22 cellular contexts compared by ENCODE assay signal in the genomic region with DNA sequence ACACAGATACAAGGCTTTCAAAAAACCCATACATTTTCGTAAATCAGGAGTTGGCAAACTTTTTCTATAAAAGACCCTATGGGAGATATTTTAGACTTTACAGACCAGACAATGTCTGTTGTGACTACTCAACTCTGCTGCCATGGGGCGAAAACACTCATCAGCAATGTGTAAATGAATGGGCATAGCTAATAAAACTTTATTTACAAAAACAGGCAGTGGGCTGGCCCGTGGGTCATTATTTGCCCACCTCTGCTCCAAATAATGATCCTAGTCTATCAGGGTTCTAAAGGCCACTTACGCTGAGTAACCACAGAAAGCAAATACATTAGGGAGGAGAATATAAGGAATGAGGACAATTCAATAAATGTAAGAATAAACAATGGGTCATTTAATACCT. TPM values are rescaled to one million over a fixed set of nuclear protein-coding genes. Genes with fewer than 3 reads are reported as not detected.
DNase-seq lines count a peak whose midpoint lies in the region; ATAC-seq, FAIRE-seq and TF ChIP-seq lines count a peak whose summit lies in the region.
"Had no signal": no experiment of that assay in that cellular context is flagged by ENCODE, and none has a peak within 500 bp of the region (broad histone marks: within the 10 kb centered on the region; RNA-seq: fewer than 3 reads in every experiment).

No MANE protein-coding gene starts in this region.

- H3K4me1 Mint-ChIP-seq in osteocyte (ENCODE audit: unreplicated experiment) = peaks cover 19% of the 10 kb centered on the region
- H3K4me1 Mint-ChIP-seq in CD8-positive, alpha-beta T cell (ENCODE audit: low read depth) = no peaks in the 10 kb centered on the region
- H3K4me1 Mint-ChIP-seq: B cell had no signal

- in situ Hi-C loops in GM12878 (cut with MboI) = no loop called here

- no peak for FAIRE-seq in GM12878 (lab: Jason Lieb, UNC)

- no peaks in the 10 kb centered on the region for H3K9me3 ChIP-seq in GM12878 (replicated peaks; ENCODE audit: control insufficient read depth, insufficient read depth, low read length)
- H3K9me3 ChIP-seq in CD8-positive, alpha-beta T cell (ENCODE audit: low read length) = no peaks in the 10 kb centered on the region
- H3K9me3 ChIP-seq: A549; BLaER1 treated with 17β-estradiol and CSF1 and Interleukin-3, amounts not matched to agents 10 nM and 100 nM had no signal

- TF ChIP-seq EP300 in GM12878 (IDR thresholded peaks at IDR 0.05; ENCODE audit: borderline replicate concordance in 1 of 2, control insufficient read depth in 1 of 2, low read depth in 2 of 2, low read length in 2 of 2) = no peak

- no peak overlapping the region for H3K4me2 ChIP-seq in GM12878 (ENCODE audit: control insufficient read depth, insufficient read depth)
- H3K4me2 ChIP-seq: A549; BLaER1 treated with 17β-estradiol and CSF1 and Interleukin-3, amounts not matched to agents 10 nM and 100 nM had no signal

- RAD21 ChIA-PET in GM12878 (lab: Charles Lee; ENCODE audit: unreplicated experiment) = interaction anchor here (1.1 to 1.5 kb wide), 3 partner anchors 56 to 72 kb away, joined by 3 to 4 read pairs (median 3); no protein-coding TSS in a partner anchor

- BruUV-seq in GM12878 (replicated peaks; lab: Mats Ljungman, UMichigan) = no TSS peak

- H3K4me1 ChIP-seq in GM12878 (ENCODE audit: control insufficient read depth, insufficient read depth, low read length) = peaks cover 6% of the 10 kb centered on the region; the same call in 1 of the 2 replicates
- H3K4me1 ChIP-seq in CD8-positive, alpha-beta T cell (ENCODE audit: insufficient read depth, low read length) = no peaks in the 10 kb centered on the region
- H3K4me1 ChIP-seq: BLaER1 treated with 17β-estradiol and CSF1 and Interleukin-3, amounts not matched to agents 10 nM and 100 nM had no signal

- SMC1A ChIA-PET in GM12878 (lab: Charles Lee; ENCODE audit: uncharacterized antibody, unreplicated experiment) = interaction anchor here (0.7 to 5.7 kb wide), 4 partner anchors 31 to 80 kb away, joined by 3 to 44 read pairs (median 3); no protein-coding TSS in a partner anchor

- ATAC-seq in GM12878 (no peak), GM18520 (IDR thresholded peaks at IDR 0.05; ENCODE audit: unreplicated experiment) (no peak)
- no peak for ATAC-seq in CD8-positive, alpha-beta T cell

- TF ChIP-seq CTCF in GM12878 (IDR thresholded peaks at IDR 0.05 in 2 of 3, conservative IDR thresholded peaks at IDR 0.05 in 1 of 3; ENCODE audit: control insufficient read depth in 2 of 3, extremely low read depth in 1 of 3, insufficient read depth in 1 of 3, low read depth in 3 of 3, low read length in 3 of 3) (no peak), osteocyte (IDR thresholded peaks at IDR 0.05) (no peak)
- TF ChIP-seq CTCF in CD8-positive, alpha-beta T cell (IDR thresholded peaks at IDR 0.05) = no peak

- H3K36me3 Mint-ChIP-seq in osteocyte (ENCODE audit: unreplicated experiment) = no peaks in the 10 kb centered on the region
- no peaks in the 10 kb centered on the region for H3K36me3 Mint-ChIP-seq in CD8-positive, alpha-beta T cell
- H3K36me3 Mint-ChIP-seq: CD8-positive, alpha-beta memory T cell had no signal

- POLR2A ChIA-PET in GM12878 (lab: Charles Lee) = no interaction called here
- POLR2A ChIA-PET in CD8-positive, alpha-beta T cell (lab: Charles Lee) = no interaction called here

- H3K27ac Mint-ChIP-seq in osteocyte (ENCODE audit: unreplicated experiment) = no peak overlapping the region
- no peak overlapping the region for H3K27ac Mint-ChIP-seq in CD8-positive, alpha-beta T cell
- H3K27ac Mint-ChIP-seq: B cell; CD4-positive, alpha-beta T cell had no signal

- no peak overlapping the region for H3K27ac ChIP-seq in GM12878 (ENCODE audit: control insufficient read depth, insufficient read depth)
- H3K27ac ChIP-seq in CD8-positive, alpha-beta T cell (ENCODE audit: low read depth, low read length) = no peak overlapping the region
- H3K27ac ChIP-seq: 22Rv1; BLaER1 treated with 17β-estradiol and CSF1 and Interleukin-3, amounts not matched to agents 10 nM and 100 nM; C4-2B had no signal

- H3K9me3 Mint-ChIP-seq in osteocyte (ENCODE audit: unreplicated experiment) = no peaks in the 10 kb centered on the region
- no peaks in the 10 kb centered on the region for H3K9me3 Mint-ChIP-seq in CD8-positive, alpha-beta T cell
- H3K9me3 Mint-ChIP-seq: CD4-positive, alpha-beta T cell; CD8-positive, alpha-beta memory T cell had no signal

- no peaks in the 10 kb centered on the region for H3K36me3 ChIP-seq in GM12878 (ENCODE audit: control insufficient read depth in 2 of 2, insufficient read depth in 2 of 2, low read length in 1 of 2)
- no peaks in the 10 kb centered on the region for H3K36me3 ChIP-seq in CD8-positive, alpha-beta T cell (ENCODE audit: insufficient read depth, low read length)
- H3K36me3 ChIP-seq: BLaER1 treated with 17β-estradiol and CSF1 and Interleukin-3, amounts not matched to agents 10 nM and 100 nM had no signal

- no peak overlapping the region for H3K4me3 Mint-ChIP-seq in osteocyte (ENCODE audit: unreplicated experiment)
- no peak overlapping the region for H3K4me3 Mint-ChIP-seq in CD8-positive, alpha-beta T cell
- H3K4me3 Mint-ChIP-seq: B cell; CD4-positive, alpha-beta T cell; CD8-positive, alpha-beta memory T cell had no signal

- intact Hi-C loops in GM12878 (cut with micrococcal nuclease; ENCODE audit: unreplicated experiment) = no loop called here
- intact Hi-C loops in CD8-positive, alpha-beta T cell (cut with DNase I, micrococcal nuclease) = no loop called here

- H2AFZ ChIP-seq in GM12878 (ENCODE audit: control insufficient read depth, low read depth, low read length) = no peak overlapping the region

- no peaks in the 10 kb centered on the region for H4K20me1 ChIP-seq in GM12878 (ENCODE audit: control insufficient read depth, insufficient read depth)
- H4K20me1 ChIP-seq: BLaER1 treated with 17β-estradiol and CSF1 and Interleukin-3, amounts not matched to agents 10 nM and 100 nM had no signal

- TF ChIP-seq RAD21 in GM12878 (IDR thresholded peaks at IDR 0.05; ENCODE audit: insufficient read depth, low read depth, low read length) = no peak

- TF ChIP-seq POLR2A in GM12878 (IDR thresholded peaks at IDR 0.05; ENCODE audit: low read depth, low read length) = no peak

- CTCF ChIA-PET in GM12878 (lab: Yijun Ruan, JAX) = interaction anchor here (1.6 to 2.7 kb wide), 2 partner anchors 63 to 292 kb away, joined by 3 to 7 read pairs; no protein-coding TSS in a partner anchor
- CTCF ChIA-PET in CD8-positive, alpha-beta T cell (lab: Charles Lee) = no interaction called here

- H3K4me3 ChIP-seq in GM12878 = no peak overlapping the region
- no peak overlapping the region for H3K4me3 ChIP-seq in CD8-positive, alpha-beta T cell (ENCODE audit: low read depth, low read length)
- H3K4me3 ChIP-seq: A549; BLaER1 treated with 17β-estradiol and CSF1 and Interleukin-3, amounts not matched to agents 10 nM and 100 nM had no signal

- H3K9ac ChIP-seq in GM12878 (ENCODE audit: control insufficient read depth, insufficient read depth, low read length) = no peak overlapping the region
- H3K9ac ChIP-seq: BLaER1 treated with 17β-estradiol and CSF1 and Interleukin-3, amounts not matched to agents 10 nM and 100 nM had no signal

- WGBS in GM12878 (ENCODE audit: insufficient coverage, insufficient replicate concordance, low lambda C conversion rate, missing lambda C conversion rate) = 54% methylated on average over 4 of the region's 4 CpGs

- peak; percentile 6 for DNase-seq in DMS53 (lab: John Stamatoyannopoulos, UW)
- no peak for DNase-seq in DMS53 treated with DMSO at 0.1 percent for 48 hours (lab: John Stamatoyannopoulos, UW; ENCODE audit: unreplicated experiment)
- DNase-seq in NCI-H748 (lab: John Stamatoyannopoulos, UW; ENCODE audit: unreplicated experiment) = peak; percentile 69
- peak; percentile 12 for DNase-seq in NCI-H774 (lab: John Stamatoyannopoulos, UW)
- no peak for DNase-seq in GM12878 (ENCODE audit: low read depth, low spot score)
- no peak for DNase-seq in osteocyte (ENCODE audit: extremely low spot score, unreplicated experiment)
- DNase-seq in CD8-positive, alpha-beta T cell = no peak
- DNase-seq: AML-193; CD4-positive, alpha-beta T cell; CD8-positive, alpha-beta memory T cell; COR-L47; DMS 273 treated with DMSO at 0.1 percent for 48 hours; DMS79; DND-41; EL; GDM1 had no signal

- H3K27me3 Mint-ChIP-seq in osteocyte (ENCODE audit: unreplicated experiment) = no peaks in the 10 kb centered on the region
- H3K27me3 Mint-ChIP-seq in CD8-positive, alpha-beta T cell (ENCODE audit: low read depth) = no peaks in the 10 kb centered on the region
- H3K27me3 Mint-ChIP-seq: B cell; CD4-positive, alpha-beta T cell had no signal

- H3K79me2 ChIP-seq in GM12878 (ENCODE audit: control insufficient read depth, insufficient read depth, low read length) = no peaks in the 10 kb centered on the region

- no peaks in the 10 kb centered on the region for H3K27me3 ChIP-seq in GM12878 (replicated peaks in 1 of 2; ENCODE audit: control insufficient read depth in 2 of 2, insufficient read depth in 2 of 2, low read length in 1 of 2)
- no peaks in the 10 kb centered on the region for H3K27me3 ChIP-seq in CD8-positive, alpha-beta T cell (ENCODE audit: insufficient read depth, low read length)

RNA-seq across cellular contexts. Expression of a gene that starts 43.9 kb away (rescaled TPM):
- 94.3 and 107 TPM in 2 replicates for total RNA-seq in GM12878 (2013; cell fraction: nucleolus; rRNA removed)
- 53.5 and 60.1 TPM in 2 replicates for total RNA-seq in GM12878 (2014; rRNA removed)
- 66.6 and 71.9 TPM in 2 replicates for total RNA-seq in GM12878 (2014; rRNA removed; fragmentation: Illumina TruSeq; extraction: Trizol)
- 59.1 TPM in 2 replicates for total RNA-seq in GM12878 (2021)
- 9.7 TPM for polyA plus RNA-seq in GM12878 (2011; ENCODE audit: low read depth)
- 50.4 and 80.9 TPM in 2 replicates for polyA plus RNA-seq in GM12878 (2011; rRNA removed)
- 21.7 and 25.6 TPM in 2 replicates for polyA plus RNA-seq in GM12878 (2011; cell fraction: cytosol; rRNA removed)
- 25.4 and 39.7 TPM in 2 replicates for polyA plus RNA-seq in GM12878 (2011; cell fraction: nucleus; rRNA removed)
- polyA plus RNA-seq in GM12878 (2012) = 16.0 and 24.3 TPM in 2 replicates
- 57.5 and 78.8 TPM in 2 replicates for polyA plus RNA-seq in GM12878 (2014; fragmentation: Illumina TruSeq; extraction: Trizol)
- polyA plus RNA-seq in GM12878 (2014; fragmentation: Nextera tagmentation; extraction: Ambion mirVana) = 10 to 100 TPM; 20.7 to 23.6 TPM
- 36.2 and 38.8 TPM in 2 replicates for polyA plus RNA-seq in GM12878 (2014; rRNA removed)
- 10 to 100 TPM; 35.7 to 40.4 TPM for polyA plus RNA-seq in GM12878 (2016; fragmentation: Nextera tagmentation; extraction: Ambion mirVana)
- polyA minus RNA-seq in GM12878 (2011; rRNA and poly(A)+ RNA removed) = 86.8 and 92.8 TPM in 2 replicates
- 33.5 and 50.7 TPM in 2 replicates for polyA minus RNA-seq in GM12878 (2011; cell fraction: cytosol; rRNA and poly(A)+ RNA removed)
- 20.4 and 42.1 TPM in 2 replicates for polyA minus RNA-seq in GM12878 (2011; cell fraction: nucleus; rRNA and poly(A)+ RNA removed)
- total RNA-seq in osteocyte = 62.1 and 68.4 TPM in 2 replicates
- total RNA-seq in CD8-positive, alpha-beta T cell = 10 to 100 TPM; 17.2 to 18.6 TPM

Comparison
In these comparisons a context has a peak if more than half of its experiments do, and no peak if none do; other contexts are left out.
1. DNase-seq: peak in DMS53 (single experiment), NCI-H748 (single experiment) and NCI-H774 (single experiment); none in DMS53 treated with DMSO at 0.1 percent for 48 hours (single experiment), GM12878 (single experiment), osteocyte (single experiment) and CD8-positive, alpha-beta T cell (0 of 7).